8 cellular contexts compared by ENCODE assay signal in genomic region chr19:51259348-51260245, GRCh38. TPM values are rescaled to one million over a fixed set of nuclear protein-coding genes. Genes with fewer than 3 reads are reported as not detected.
DNase-seq lines count a peak whose midpoint lies in the region; ATAC-seq and TF ChIP-seq lines count a peak whose summit lies in the region.

No MANE protein-coding gene starts in this region.

- H3K9me2 ChIP-seq in PC-9 (ENCODE audit: insufficient read depth) = no peaks in the 10 kb centered on the region

- CTCF ChIA-PET in PC-9 (lab: Charles Lee) = interaction anchor here (0.5 to 1.0 kb wide), 4 partner anchors 161 to 715 kb away, joined by 3 to 13 read pairs (median 3); no protein-coding TSS in a partner anchor

- no peaks in the 10 kb centered on the region for H3K79me2 ChIP-seq in PC-9 (ENCODE audit: low read depth)

- no peak for ATAC-seq in GM18517 (IDR thresholded peaks at IDR 0.05; ENCODE audit: unreplicated experiment)
- ATAC-seq in HG02885 (IDR thresholded peaks at IDR 0.05; ENCODE audit: poor library complexity, unreplicated experiment) = no peak

- POLR2A ChIA-PET in PC-9 (lab: Charles Lee; ENCODE audit: unreplicated experiment) = interaction anchor here (0.6 to 0.7 kb wide), 2 partner anchors 26 to 748 kb away, joined by 5 to 11 read pairs; partner anchors contain the start of gene JOSD2

- peak; percentile 77 for TF ChIP-seq CTCF in PC-9 (conservative IDR thresholded peaks at IDR 0.05)

- H3K9me3 ChIP-seq in BLaER1 treated with 17β-estradiol and CSF1 and Interleukin-3, amounts not matched to agents 10 nM and 100 nM (replicated peaks in 1 of 11) = peaks cover 0 to 8% (median 7%) of the 10 kb centered on the region in 11 experiments; a peak in 8 of 22 replicates
- H3K9me3 ChIP-seq in PC-9 (ENCODE audit: insufficient read depth, low read depth) = no peaks in the 10 kb centered on the region

- H3K4me1 ChIP-seq in BLaER1 treated with 17β-estradiol and CSF1 and Interleukin-3, amounts not matched to agents 10 nM and 100 nM = peaks cover 30 to 47% (median 43%) of the 10 kb centered on the region in 10 experiments
- no peaks in the 10 kb centered on the region for H3K4me1 ChIP-seq in PC-9 (replicated peaks; ENCODE audit: insufficient read depth)

- peak overlapping the region in 9 of 11 experiments; percentile 56 to 83 (median 71); a peak in 12 of 22 replicates for H3K27ac ChIP-seq in BLaER1 treated with 17β-estradiol and CSF1 and Interleukin-3, amounts not matched to agents 10 nM and 100 nM
- no peak overlapping the region for H3K27ac ChIP-seq in PC-9

- H3K4me3 ChIP-seq in BLaER1 treated with 17β-estradiol and CSF1 and Interleukin-3, amounts not matched to agents 10 nM and 100 nM = no peak overlapping the region
- H3K4me3 ChIP-seq in PC-9 = no peak overlapping the region

- no peaks in the 10 kb centered on the region for H3F3A ChIP-seq in PC-9 (ENCODE audit: insufficient read depth, low read depth)

- DNase-seq in GM19238 (ENCODE audit: insufficient read length, low spot score) = peak; percentile 25
- DNase-seq in PC-9 = peak in 1 of 2 experiments; percentile 30
- DNase-seq in amniotic epithelial cell (ENCODE audit: low read depth) = peak; percentile 10
- peak; percentile 39 for DNase-seq in kidney tubule cell (ENCODE audit: low spot score)
- DNase-seq in stromal cell of bone marrow (ENCODE audit: low read depth) = peak; percentile 7

- no peaks in the 10 kb centered on the region for H3K36me3 ChIP-seq in BLaER1 treated with 17β-estradiol and CSF1 and Interleukin-3, amounts not matched to agents 10 nM and 100 nM
- H3K36me3 ChIP-seq in PC-9 (ENCODE audit: low read depth) = no peaks in the 10 kb centered on the region

- peak overlapping the region; percentile 72 to 91 (median 80); a peak in 21 of 22 replicates for H3K4me2 ChIP-seq in BLaER1 treated with 17β-estradiol and CSF1 and Interleukin-3, amounts not matched to agents 10 nM and 100 nM
- H3K4me2 ChIP-seq in PC-9 = no peak overlapping the region

- H2AFZ ChIP-seq in PC-9 = no peak overlapping the region

- H4K20me1 ChIP-seq in BLaER1 treated with 17β-estradiol and CSF1 and Interleukin-3, amounts not matched to agents 10 nM and 100 nM = no peaks in the 10 kb centered on the region
- H4K20me1 ChIP-seq in PC-9 (ENCODE audit: insufficient read depth) = no peaks in the 10 kb centered on the region

- intact Hi-C loops in PC-9 (cut with micrococcal nuclease; ENCODE audit: unreplicated experiment) = no loop called here

- no TSS peak for BruUV-seq in PC-9 (replicated peaks; lab: Mats Ljungman, UMichigan)

- H3K9ac ChIP-seq in BLaER1 treated with 17β-estradiol and CSF1 and Interleukin-3, amounts not matched to agents 10 nM and 100 nM = peak overlapping the region in 2 of 11 experiments; percentile 43 to 45; a peak in 4 of 22 replicates

- H3K27me3 ChIP-seq in BLaER1 treated with 17β-estradiol and CSF1 and Interleukin-3, amounts not matched to agents 10 nM and 100 nM = no peaks in the 10 kb centered on the region
- peaks cover 87% of the 10 kb centered on the region for H3K27me3 ChIP-seq in PC-9 (ENCODE audit: insufficient read depth, low read depth)

RNA-seq across cellular contexts. Expression of gene SIGLECL1, which starts 8.7 kb away (rescaled TPM):
- total RNA-seq in PC-9 (2021) = not detected in 2 replicates

RNA-seq across cellular contexts. Expression of gene CD33, which starts 34.7 kb away (rescaled TPM):
- total RNA-seq in PC-9 (2021) = not detected in 2 replicates

RNA-seq across cellular contexts. Expression of gene IGLON5, which starts 51.8 kb away (rescaled TPM):
- not detected in 2 replicates for total RNA-seq in PC-9 (2021)
